Comparison of ENCODE assay signal across 8 cellular contexts in genomic region chr16:56356276-56357241, GRCh38.
DNase-seq lines count a peak whose midpoint lies in the region; ATAC-seq and TF ChIP-seq lines count a peak whose summit lies in the region.

No MANE protein-coding gene starts in this region.

- TF ChIP-seq CTCF in SU-DHL-6 (IDR thresholded peaks at IDR 0.05; ENCODE audit: insufficient read depth, low read length, poor library complexity, severe bottlenecking), result peak; percentile 90

- ATAC-seq in GM21515 (IDR thresholded peaks at IDR 0.05; ENCODE audit: unreplicated experiment), result peak; percentile 87
- peak; percentile 93 for ATAC-seq in left cardiac atrium

- H3K36me3 ChIP-seq in HUES48 (ENCODE audit: control insufficient read depth, insufficient read depth, low read length) (no peaks in the 10 kb centered on the region), SU-DHL-6 (ENCODE audit: low read length) (no peaks in the 10 kb centered on the region; the same call in 1 of the 2 replicates)

- H3K27me3 ChIP-seq in HUES48 (ENCODE audit: control insufficient read depth, insufficient read depth, low read length) (no peaks in the 10 kb centered on the region), SU-DHL-6 (ENCODE audit: low read length) (no peaks in the 10 kb centered on the region)

- H3K9ac ChIP-seq in HUES48 (ENCODE audit: low read depth, low read length) (no peak overlapping the region; the same call in 1 of the 2 replicates), SU-DHL-6 (ENCODE audit: low read length) (peak overlapping the region; percentile 22; the same call in 1 of the 2 replicates)

- no peaks in the 10 kb centered on the region for H3K9me2 ChIP-seq in SU-DHL-6 (replicated peaks; ENCODE audit: insufficient read depth, low read length)

- H3K27ac ChIP-seq in HUES48 (ENCODE audit: low read depth, low read length), result peak overlapping the region; percentile 59
- no peak overlapping the region for H3K27ac ChIP-seq in SU-DHL-6 (ENCODE audit: low read depth, low read length)

- peaks cover 19% of the 10 kb centered on the region for H3K4me1 ChIP-seq in HUES48 (ENCODE audit: control insufficient read depth, insufficient read depth, low read length)

- no peaks in the 10 kb centered on the region; the same call in 1 of the 2 replicates for H3F3A ChIP-seq in SU-DHL-6 (ENCODE audit: insufficient read depth)

- intact Hi-C loops in left cardiac atrium (cut with DNase I) (no loop called here), posterior cingulate gyrus (cut with DNase I) (loop anchor here (1.0 kb wide), 1 partner anchor 167 kb away; no protein-coding TSS in a partner anchor)

- no peak overlapping the region for H2AFZ ChIP-seq in SU-DHL-6 (ENCODE audit: low read depth, low read length, severe bottlenecking)

- DNase-seq in DMS 273 (lab: John Stamatoyannopoulos, UW; ENCODE audit: unreplicated experiment) (peak; percentile 85), amygdala (lab: John Stamatoyannopoulos, UW) (peak in 44 of 56 donors; percentile 12 to 81 (median 50)), left cardiac atrium (peak; percentile 84), posterior cingulate gyrus (peak; percentile 54 to 96 (median 76)), ureter (ENCODE audit: low spot score) (peak; percentile 82)

- H3K9me3 ChIP-seq in HUES48 (ENCODE audit: control insufficient read depth, insufficient read depth, low read length) (no peaks in the 10 kb centered on the region), SU-DHL-6 (ENCODE audit: insufficient read depth, low read length) (no peaks in the 10 kb centered on the region)

- H4K20me1 ChIP-seq in SU-DHL-6 (ENCODE audit: low read depth, low read length), result no peaks in the 10 kb centered on the region

- H3K79me2 ChIP-seq in SU-DHL-6 (ENCODE audit: insufficient read depth, low read length), result no peaks in the 10 kb centered on the region

- H3K4me3 ChIP-seq in HUES48 (ENCODE audit: low read depth, low read length) (peak overlapping the region; percentile 48), SU-DHL-6 (ENCODE audit: insufficient read depth, low read length, poor library complexity, severe bottlenecking) (no peak overlapping the region)

- peak overlapping the region; percentile 38 for H3K4me2 ChIP-seq in SU-DHL-6 (ENCODE audit: low read depth, low read length, poor library complexity, severe bottlenecking)
